8 cellular contexts compared by ENCODE assay signal in genomic region chr3:56557815-56558170, GRCh38. TPM values are rescaled to one million over a fixed set of nuclear protein-coding genes. Genes with fewer than 3 reads are reported as not detected.
DNase-seq lines count a peak whose midpoint lies in the region; ATAC-seq and TF ChIP-seq lines count a peak whose summit lies in the region.

No MANE protein-coding gene starts in this region.

- H3K4me1 Mint-ChIP-seq in stimulated activated naive CD8-positive, alpha-beta T cell treated with anti-CD3 and anti-CD28 coated beads, Interleukin-15, Interleukin-2, amounts not matched to agents 100 ng/mL and 50 ng/mL, for 24 hours (ENCODE audit: low read depth), result peaks cover 35% of the 10 kb centered on the region

- H3K9ac ChIP-seq in iPS-18a (ENCODE audit: low read length), result peak overlapping the region; percentile 95

- H3K27me3 ChIP-seq in WERI-Rb-1 (ENCODE audit: insufficient read depth, low read depth, severe bottlenecking), result no peaks in the 10 kb centered on the region
- H3K27me3 ChIP-seq in iPS-18a (ENCODE audit: control insufficient read depth, insufficient read depth, low read length), result no peaks in the 10 kb centered on the region

- no peaks in the 10 kb centered on the region for H3K9me3 Mint-ChIP-seq in stimulated activated naive CD8-positive, alpha-beta T cell treated with anti-CD3 and anti-CD28 coated beads, Interleukin-15, Interleukin-2, amounts not matched to agents 100 ng/mL and 50 ng/mL, for 24 hours

- no peak for TF ChIP-seq CTCF in WERI-Rb-1 (IDR thresholded peaks at IDR 0.05; ENCODE audit: low read depth, low read length)

- peaks cover 5% of the 10 kb centered on the region for H3K27me3 Mint-ChIP-seq in stimulated activated naive CD8-positive, alpha-beta T cell treated with anti-CD3 and anti-CD28 coated beads, Interleukin-15, Interleukin-2, amounts not matched to agents 100 ng/mL and 50 ng/mL, for 24 hours

- peak overlapping the region; percentile 88 for H3K4me3 ChIP-seq in WERI-Rb-1 (ENCODE audit: low read depth, low read length)
- H3K4me3 ChIP-seq in iPS-18a (ENCODE audit: low read length), result peak overlapping the region; percentile 95

- DNase-seq in stimulated activated naive CD8-positive, alpha-beta T cell treated with anti-CD3 and anti-CD28 coated beads, Interleukin-15, Interleukin-2, amounts not matched to agents 100 U/mL and 50 U/mL, for 24 hours, result no peak
- DNase-seq in WERI-Rb-1, result no peak
- no peak for DNase-seq in substantia nigra (lab: John Stamatoyannopoulos, UW)
- DNase-seq in NOMO-1 (lab: John Stamatoyannopoulos, UW; ENCODE audit: unreplicated experiment in 2 of 2), result no peak
- no peak for DNase-seq in SIG-M5 treated with dmso at 0.1 percent for 504 hours (lab: John Stamatoyannopoulos, UW; ENCODE audit: unreplicated experiment)
- no peak for DNase-seq in A172 (ENCODE audit: low spot score)

- H3K9me3 ChIP-seq in WERI-Rb-1 (ENCODE audit: severe bottlenecking) (no peaks in the 10 kb centered on the region), iPS-18a (ENCODE audit: control insufficient read depth, low read depth, low read length) (no peaks in the 10 kb centered on the region)

- H3K36me3 ChIP-seq in WERI-Rb-1 (peaks cover 28% of the 10 kb centered on the region), iPS-18a (ENCODE audit: control insufficient read depth, low read depth, low read length) (peaks cover 29% of the 10 kb centered on the region)

- ATAC-seq in stimulated activated naive CD8-positive, alpha-beta T cell treated with anti-CD3 and anti-CD28 coated beads, Interleukin-15, Interleukin-2, amounts not matched to agents 100 U/mL and 50 U/mL, for 24 hours, result no peak

- H3K4me3 Mint-ChIP-seq in stimulated activated naive CD8-positive, alpha-beta T cell treated with anti-CD3 and anti-CD28 coated beads, Interleukin-15, Interleukin-2, amounts not matched to agents 100 ng/mL and 50 ng/mL, for 24 hours, result peak overlapping the region; percentile 99

- peaks cover 6% of the 10 kb centered on the region for H3K4me1 ChIP-seq in iPS-18a (ENCODE audit: control insufficient read depth, low read depth, low read length)

- H3K27ac ChIP-seq in WERI-Rb-1, result no peak overlapping the region
- peak overlapping the region; percentile 94 for H3K27ac ChIP-seq in iPS-18a (ENCODE audit: low read length)
- H3K27ac ChIP-seq in substantia nigra (ENCODE audit: low read depth, low read length, poor library complexity, severe bottlenecking), result peak overlapping the region; percentile 47

- H3K36me3 Mint-ChIP-seq in stimulated activated naive CD8-positive, alpha-beta T cell treated with anti-CD3 and anti-CD28 coated beads, Interleukin-15, Interleukin-2, amounts not matched to agents 100 ng/mL and 50 ng/mL, for 24 hours (ENCODE audit: low read depth), result peaks cover 30% of the 10 kb centered on the region

- H3K27ac Mint-ChIP-seq in stimulated activated naive CD8-positive, alpha-beta T cell treated with anti-CD3 and anti-CD28 coated beads, Interleukin-15, Interleukin-2, amounts not matched to agents 100 ng/mL and 50 ng/mL, for 24 hours, result peak overlapping the region; percentile 99

RNA-seq across cellular contexts. Expression of gene CCDC66, which starts 0.8 kb away (rescaled TPM):
- total RNA-seq in A172 (2014; rRNA removed; shearing (Covaris generic)), result 19.6 and 39.9 TPM in 2 replicates
